Comparison of ENCODE assay signal across 25 cellular contexts in genomic region chr18:51490860-51491259, GRCh38.
"Had no signal": no experiment of that assay in that cellular context is flagged by ENCODE, and none has a peak within 500 bp of the region (broad histone marks: within the 10 kb centered on the region; RNA-seq: fewer than 3 reads in every experiment).

No MANE protein-coding gene starts in this region.

- H3K4me3 Mint-ChIP-seq: activated B cell treated with CpG ODN at 0.5 μM for 24 hours; activated CD4-positive, alpha-beta memory T cell treated with anti-CD3 and anti-CD28 coated beads for 36 hours; activated CD4-positive, alpha-beta T cell treated with anti-CD3 and anti-CD28 coated beads, Interleukin-2, amount 10 ng/mL, durations not matched to agents 7 days and 5 days; activated naive CD8-positive, alpha-beta T cell treated with anti-CD3 and anti-CD28 coated beads, Interleukin-2, amount 50 U/mL, for 24 hours; activated T-cell treated with anti-CD3 and anti-CD28 coated beads, Interleukin-2, amount 50 U/mL, for 4 hours; brain; T-helper 17 cell had no signal

- H3K27ac Mint-ChIP-seq: activated B cell treated with CpG ODN at 0.5 μM for 24 hours; activated CD4-positive, alpha-beta memory T cell treated with anti-CD3 and anti-CD28 coated beads for 36 hours; activated CD4-positive, alpha-beta T cell treated with anti-CD3 and anti-CD28 coated beads, Interleukin-2, amount 10 ng/mL, durations not matched to agents 7 days and 5 days; activated naive CD4-positive, alpha-beta T cell treated with anti-CD3 and anti-CD28 coated beads, Interleukin-2, amount 50 U/mL, for 72 hours; activated naive CD8-positive, alpha-beta T cell treated with anti-CD3 and anti-CD28 coated beads, Interleukin-2, amount 50 U/mL, for 24 hours; brain; T-helper 17 cell had no signal

- DNase-seq: activated B cell treated with CpG ODN at 0.5 μM for 24 hours; activated CD4-positive, alpha-beta memory T cell treated with anti-CD3 and anti-CD28 coated beads for 36 hours; activated CD4-positive, alpha-beta T cell treated with anti-CD3 and anti-CD28 coated beads, Interleukin-2, amount 10 ng/mL, durations not matched to agents 7 days and 5 days; activated CD8-positive, alpha-beta memory T cell treated with anti-CD3 and anti-CD28 coated beads for 24 hours; activated effector memory CD4-positive, alpha-beta T cell treated with anti-CD3 and anti-CD28 coated beads, Interleukin-2, amount 50 U/mL, for 16 hours; activated naive CD4-positive, alpha-beta T cell treated with Interleukin-2 at 50 U/mL for 16 hours; activated naive CD8-positive, alpha-beta T cell treated with anti-CD3 and anti-CD28 coated beads, Interleukin-2, amount 50 U/mL, for 24 hours; activated T-cell treated with anti-CD3 and anti-CD28 coated beads, Interleukin-2, amount 50 U/mL, for 4 hours; caudate nucleus; Karpas-422; NCI-H1048; NCI-H146; NCI-H1930; NCI-H2171; NCI-H2227 treated with DMSO at 0.1 percent for 48 hours; NCI-H446 treated with DMSO at 0.1 percent for 48 hours; NCI-H526; NCI-H774; OCI-M1; SIG-M5; T-helper 17 cell; T-helper 9 cell had no signal

- H3K4me1 Mint-ChIP-seq: activated B cell treated with CpG ODN at 0.5 μM for 24 hours; activated CD4-positive, alpha-beta T cell treated with anti-CD3 and anti-CD28 coated beads, Interleukin-2, amount 10 ng/mL, durations not matched to agents 7 days and 5 days; activated naive CD8-positive, alpha-beta T cell treated with anti-CD3 and anti-CD28 coated beads, Interleukin-2, amount 50 U/mL, for 24 hours; T-helper 17 cell had no signal

- ATAC-seq: activated naive CD4-positive, alpha-beta T cell treated with anti-CD3 and anti-CD28 coated beads, Interleukin-2, amount 50 U/mL, for 72 hours; activated naive CD8-positive, alpha-beta T cell treated with anti-CD3 and anti-CD28 coated beads, Interleukin-2, amount 50 U/mL, for 24 hours; activated T-cell treated with anti-CD3 and anti-CD28 coated beads, Interleukin-2, amount 50 U/mL, for 4 hours; Panc1; T-helper 17 cell had no signal

- H3K9me3 Mint-ChIP-seq: activated B cell treated with CpG ODN at 0.5 μM for 24 hours; activated CD4-positive, alpha-beta memory T cell treated with anti-CD3 and anti-CD28 coated beads for 36 hours; activated CD4-positive, alpha-beta T cell treated with anti-CD3 and anti-CD28 coated beads, Interleukin-2, amount 10 ng/mL, durations not matched to agents 7 days and 5 days; activated naive CD4-positive, alpha-beta T cell treated with anti-CD3 and anti-CD28 coated beads, Interleukin-2, amount 50 U/mL, for 72 hours; activated naive CD8-positive, alpha-beta T cell treated with anti-CD3 and anti-CD28 coated beads, Interleukin-2, amount 50 U/mL, for 24 hours; activated T-cell treated with anti-CD3 and anti-CD28 coated beads, Interleukin-2, amount 50 U/mL, for 4 hours; brain had no signal

- H3K36me3 Mint-ChIP-seq: activated CD4-positive, alpha-beta memory T cell treated with anti-CD3 and anti-CD28 coated beads for 36 hours; activated naive CD4-positive, alpha-beta T cell treated with anti-CD3 and anti-CD28 coated beads, Interleukin-2, amount 50 U/mL, for 72 hours; brain had no signal

- H3K27me3 Mint-ChIP-seq: activated CD4-positive, alpha-beta T cell treated with anti-CD3 and anti-CD28 coated beads, Interleukin-2, amount 10 ng/mL, durations not matched to agents 7 days and 5 days; brain had no signal
